Comparison of ENCODE assay signal across 26 cellular contexts in genomic region chr1:221184131-221184794, GRCh38.
"Had no signal": no experiment of that assay in that cellular context is flagged by ENCODE, and none has a peak within 500 bp of the region (broad histone marks: within the 10 kb centered on the region; RNA-seq: fewer than 3 reads in every experiment).

No MANE protein-coding gene starts in this region.

- H3K27me3 ChIP-seq: brain microvascular endothelial cell, ovary, right lobe of liver, tibial artery had no signal

- H3K27ac Mint-ChIP-seq: activated CD4-positive, alpha-beta T cell treated with anti-CD3 and anti-CD28 coated beads, Interleukin-2, amount 10 ng/mL, durations not matched to agents 7 days and 5 days; activated CD8-positive, alpha-beta T cell treated with anti-CD3 and anti-CD28 coated beads, Interleukin-2, amount 10 ng/mL, durations not matched to agents 7 days and 5 days; activated naive CD4-positive, alpha-beta T cell treated with anti-CD3 and anti-CD28 coated beads, Interleukin-2, amount 50 U/mL, for 24 hours; activated T-helper 1 cell treated with anti-CD3 and anti-CD28 coated beads, Interleukin-12 subunit alpha, Interleukin-12 subunit beta, Interleukin-2, Interleukin-4 antibody, amounts not matched to agents 30 ng/mL and 10 ng/mL and 1 ng/mL, durations not matched to agents 14 hours and 24 hours and 36 hours; effector memory CD8-positive, alpha-beta T cell; stimulated activated effector memory CD8-positive, alpha-beta T cell treated with anti-CD3 and anti-CD28 coated beads, Interleukin-12 subunit alpha, Interleukin-12 subunit beta, amount 100 ng/mL, for 72 hours; T-helper 2 cell treated with Interferon-gamma antibody and Interleukin-4, amounts not matched to agents 5 μg/mL and 100 μg/mL, for 36 hours had no signal

- H3K36me3 Mint-ChIP-seq: activated naive CD4-positive, alpha-beta T cell treated with anti-CD3 and anti-CD28 coated beads, Interleukin-2, amount 50 U/mL, for 24 hours; natural killer cell treated with Interleukin-12 subunit alpha and Interleukin-12 subunit beta and Interleukin-15 and Interleukin-18, amount 100 ng/mL, for 72 hours; stimulated activated effector memory CD8-positive, alpha-beta T cell treated with anti-CD3 and anti-CD28 coated beads, Interleukin-12 subunit alpha, Interleukin-12 subunit beta, amount 100 ng/mL, for 72 hours had no signal

- H3K4me3 ChIP-seq: dorsolateral prefrontal cortex, ovary, right lobe of liver, skin epidermis, tibial artery had no signal

- H3K4me3 Mint-ChIP-seq: activated CD4-positive, alpha-beta T cell treated with anti-CD3 and anti-CD28 coated beads, Interleukin-2, amount 10 ng/mL, durations not matched to agents 7 days and 5 days; activated CD8-positive, alpha-beta T cell treated with anti-CD3 and anti-CD28 coated beads, Interleukin-2, amount 10 ng/mL, durations not matched to agents 7 days and 5 days; activated naive CD4-positive, alpha-beta T cell treated with anti-CD3 and anti-CD28 coated beads, Interleukin-2, amount 50 U/mL, for 24 hours; activated T-helper 1 cell treated with anti-CD3 and anti-CD28 coated beads, Interleukin-12 subunit alpha, Interleukin-12 subunit beta, Interleukin-2, Interleukin-4 antibody, amounts not matched to agents 30 ng/mL and 10 ng/mL and 1 ng/mL, durations not matched to agents 14 hours and 24 hours and 36 hours; effector memory CD8-positive, alpha-beta T cell; natural killer cell treated with Interleukin-12 subunit alpha and Interleukin-12 subunit beta and Interleukin-15 and Interleukin-18, amount 100 ng/mL, for 72 hours; stimulated activated effector memory CD8-positive, alpha-beta T cell treated with anti-CD3 and anti-CD28 coated beads, Interleukin-12 subunit alpha, Interleukin-12 subunit beta, amount 100 ng/mL, for 72 hours; stimulated activated naive CD8-positive, alpha-beta T cell treated with anti-CD3 and anti-CD28 coated beads, Interleukin-15, amount 100 ng/mL, for 72 hours; T-helper 2 cell treated with Interferon-gamma antibody and Interleukin-4, amounts not matched to agents 5 μg/mL and 100 μg/mL, for 36 hours had no signal

- H3K9me3 Mint-ChIP-seq: activated CD4-positive, alpha-beta T cell treated with anti-CD3 and anti-CD28 coated beads, Interleukin-2, amount 10 ng/mL, durations not matched to agents 7 days and 5 days; activated naive CD4-positive, alpha-beta T cell treated with anti-CD3 and anti-CD28 coated beads, Interleukin-2, amount 50 U/mL, for 24 hours; activated T-helper 1 cell treated with anti-CD3 and anti-CD28 coated beads, Interleukin-12 subunit alpha, Interleukin-12 subunit beta, Interleukin-2, Interleukin-4 antibody, amounts not matched to agents 30 ng/mL and 10 ng/mL and 1 ng/mL, durations not matched to agents 14 hours and 24 hours and 36 hours; natural killer cell treated with Interleukin-12 subunit alpha and Interleukin-12 subunit beta and Interleukin-15 and Interleukin-18, amount 100 ng/mL, for 72 hours; stimulated activated effector memory CD8-positive, alpha-beta T cell treated with anti-CD3 and anti-CD28 coated beads, Interleukin-12 subunit alpha, Interleukin-12 subunit beta, amount 100 ng/mL, for 72 hours; stimulated activated naive CD8-positive, alpha-beta T cell treated with anti-CD3 and anti-CD28 coated beads, Interleukin-15, amount 100 ng/mL, for 72 hours; T-helper 2 cell treated with Interferon-gamma antibody and Interleukin-4, amounts not matched to agents 5 μg/mL and 100 μg/mL, for 36 hours had no signal

- FAIRE-seq: endothelial cell of umbilical vein had no signal

- DNase-seq: activated CD4-positive, alpha-beta T cell treated with anti-CD3 and anti-CD28 coated beads, Interleukin-2, amount 10 ng/mL, durations not matched to agents 7 days and 5 days; activated CD4-positive, CD25-positive, alpha-beta regulatory T cell treated with anti-CD3 and anti-CD28 coated beads, Interleukin-2, amount 50 U/mL, for 72 hours; activated CD8-positive, alpha-beta T cell treated with anti-CD3 and anti-CD28 coated beads, Interleukin-2, amount 10 ng/mL, durations not matched to agents 7 days and 5 days; activated gamma-delta T cell; anterior cingulate cortex; brain microvascular endothelial cell; central memory CD4-positive, alpha-beta T cell; dorsolateral prefrontal cortex; effector memory CD8-positive, alpha-beta T cell; glutamatergic neuron; hypothalamus; left ventricle myocardium superior; ovary; right lobe of liver; stimulated activated CD4-positive, alpha-beta T cell treated with anti-CD3 and anti-CD28 coated beads, Interleukin-1b, Interleukin-23, amount 100 ng/mL, for 48 hours; stimulated activated naive CD8-positive, alpha-beta T cell treated with anti-CD3 and anti-CD28 coated beads, Interleukin-15, amount 100 ng/mL, for 72 hours; tibial artery; WERI-Rb-1 had no signal

- H3K27ac ChIP-seq: brain microvascular endothelial cell, dorsolateral prefrontal cortex, ovary, right lobe of liver, skin epidermis, tibial artery, WERI-Rb-1 had no signal

- ATAC-seq: activated CD8-positive, alpha-beta T cell treated with anti-CD3 and anti-CD28 coated beads, Interleukin-2, amount 10 ng/mL, durations not matched to agents 7 days and 5 days; effector memory CD8-positive, alpha-beta T cell; esophagus mucosa; left ventricle myocardium superior; natural killer cell treated with Interleukin-12 subunit alpha and Interleukin-12 subunit beta and Interleukin-15 and Interleukin-18, amount 100 ng/mL, for 72 hours; right lobe of liver; stimulated activated effector memory CD8-positive, alpha-beta T cell treated with anti-CD3 and anti-CD28 coated beads, Interleukin-12 subunit alpha, Interleukin-12 subunit beta, amount 100 ng/mL, for 72 hours; stimulated activated naive CD8-positive, alpha-beta T cell treated with anti-CD3 and anti-CD28 coated beads, Interleukin-15, amount 100 ng/mL, for 72 hours had no signal

- H3K27me3 Mint-ChIP-seq: stimulated activated naive CD8-positive, alpha-beta T cell treated with anti-CD3 and anti-CD28 coated beads, Interleukin-15, amount 100 ng/mL, for 72 hours had no signal

- H3K36me3 ChIP-seq: brain microvascular endothelial cell, ovary, right lobe of liver, tibial artery, WERI-Rb-1 had no signal

- H3K4me1 Mint-ChIP-seq: activated CD4-positive, alpha-beta T cell treated with anti-CD3 and anti-CD28 coated beads, Interleukin-2, amount 10 ng/mL, durations not matched to agents 7 days and 5 days; activated naive CD4-positive, alpha-beta T cell treated with anti-CD3 and anti-CD28 coated beads, Interleukin-2, amount 50 U/mL, for 24 hours; stimulated activated effector memory CD8-positive, alpha-beta T cell treated with anti-CD3 and anti-CD28 coated beads, Interleukin-12 subunit alpha, Interleukin-12 subunit beta, amount 100 ng/mL, for 72 hours; stimulated activated naive CD8-positive, alpha-beta T cell treated with anti-CD3 and anti-CD28 coated beads, Interleukin-15, amount 100 ng/mL, for 72 hours had no signal

- H3K4me1 ChIP-seq: right lobe of liver, tibial artery had no signal

- H3K9me3 ChIP-seq: ovary, right lobe of liver, tibial artery had no signal
